Comparison of ENCODE assay signal across 1 cellular context in the genomic region with DNA sequence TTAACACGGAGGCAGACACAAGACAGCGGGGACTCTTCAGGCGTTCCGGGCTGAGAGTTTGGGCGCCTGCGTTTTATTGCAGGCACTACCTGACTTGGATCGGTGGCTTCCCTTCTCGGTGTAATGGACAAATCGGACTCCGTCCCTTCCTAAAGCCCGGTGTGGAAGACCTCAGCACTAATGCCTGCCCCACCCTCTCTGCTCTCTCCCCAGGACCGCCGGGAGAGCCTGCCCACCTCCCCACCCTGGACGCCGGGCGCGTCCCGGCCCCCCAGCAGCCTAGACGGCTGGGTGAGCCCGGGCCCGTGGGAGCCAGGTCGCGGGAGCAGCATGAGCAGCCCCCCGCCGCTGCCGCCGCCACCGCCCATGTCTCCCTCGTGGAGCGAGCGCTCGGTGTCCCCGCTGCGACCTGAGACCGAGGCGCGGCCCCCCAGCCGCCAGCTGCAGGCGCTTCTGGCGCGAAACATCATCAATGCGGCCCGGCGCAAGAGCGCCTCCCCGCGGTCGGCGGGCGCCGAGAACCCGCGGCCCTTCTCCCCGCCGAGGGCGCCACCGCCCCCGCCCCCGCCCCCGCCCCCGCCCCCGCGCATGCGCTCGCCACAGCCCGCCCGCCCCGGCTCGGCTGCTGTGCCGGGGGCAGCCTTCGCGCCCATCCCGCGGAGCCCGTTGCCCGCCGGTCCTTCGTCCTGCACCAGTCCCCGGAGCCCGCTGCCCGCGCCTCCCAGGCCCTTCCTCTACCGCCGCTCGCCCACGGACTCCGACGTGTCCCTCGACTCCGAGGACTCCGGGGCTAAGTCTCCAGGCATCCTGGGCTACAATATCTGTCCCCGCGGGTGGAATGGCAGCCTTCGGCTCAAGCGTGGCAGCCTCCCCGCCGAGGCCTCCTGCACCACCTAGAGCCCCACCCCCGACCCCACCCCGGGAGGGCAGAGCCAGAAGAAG.
A peak's percentile ranks its signal among the peaks of the same experiment; 100 is the strongest.
TF ChIP-seq lines count a peak whose summit lies in the region.

No MANE protein-coding gene starts in this region.

TF ChIP-seq in HepG2, 621 proteins besides CTCF, POLR2A, EP300 and RAD21 (continued from another document):
- 0 out of 2 replicates have a peak, but pooled peaks have one; percentile 26 for TF ChIP-seq YEATS4 (CRISPR knock-in tag; IDR thresholded peaks at IDR 0.05; ENCODE audit: borderline replicate concordance)
- TF ChIP-seq SYNCRIP (IDR thresholded peaks at IDR 0.05; ENCODE audit: insufficient read depth, low read depth, low read length): no peak
- TF ChIP-seq NR3C1 (CRISPR knock-in tag; IDR thresholded peaks at IDR 0.05): no peak
- no peak for TF ChIP-seq ZFP36L2 (CRISPR knock-in tag; IDR thresholded peaks at IDR 0.05)
- no peak for TF ChIP-seq NFE2 (CRISPR knock-in tag; IDR thresholded peaks at IDR 0.05)
- peak; percentile 24; the same call in 1 of the 2 replicates for TF ChIP-seq ZNF747 (CRISPR knock-in tag; IDR thresholded peaks at IDR 0.05; ENCODE audit: borderline replicate concordance)
- TF ChIP-seq HNRNPK (IDR thresholded peaks at IDR 0.05; ENCODE audit: low read depth, low read length, poor library complexity, severe bottlenecking): peak; percentile 85
- peak; percentile 69; the same call in 1 of the 2 replicates for TF ChIP-seq KDM5B (CRISPR knock-in tag; IDR thresholded peaks at IDR 0.05; ENCODE audit: borderline replicate concordance)
- no peak for TF ChIP-seq ZMYM2 (CRISPR knock-in tag; IDR thresholded peaks at IDR 0.05)
- TF ChIP-seq SMAD3 (CRISPR knock-in tag; IDR thresholded peaks at IDR 0.05): no peak
- TF ChIP-seq ZKSCAN5 (CRISPR knock-in tag; IDR thresholded peaks at IDR 0.05): no peak
TF ChIP-seq in HepG2: peak in this region for 77.
